17 cellular contexts compared by ENCODE assay signal in the genomic region with DNA sequence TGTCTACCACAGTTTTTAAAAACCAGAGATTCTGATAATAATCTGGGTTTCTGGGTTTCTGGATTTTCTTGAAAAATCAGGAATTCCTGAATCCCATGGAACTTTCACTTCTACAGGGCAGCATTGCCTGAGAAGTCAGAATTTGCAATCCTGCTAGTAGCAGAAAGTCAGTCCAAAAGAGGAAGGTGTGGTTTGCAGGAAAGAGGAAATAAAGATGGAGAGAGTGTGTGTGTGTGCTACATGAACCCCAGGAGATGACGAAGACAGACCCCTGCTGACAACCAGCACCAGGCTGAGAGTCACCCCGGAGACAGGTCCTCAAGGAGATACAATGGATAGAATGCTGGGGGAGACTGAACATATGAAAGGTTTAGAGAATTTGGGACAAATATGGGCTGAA. TPM values are rescaled to one million over a fixed set of nuclear protein-coding genes. Genes with fewer than 3 reads are reported as not detected.
DNase-seq lines count a peak whose midpoint lies in the region; ATAC-seq, FAIRE-seq and TF ChIP-seq lines count a peak whose summit lies in the region.
"Had no signal": no experiment of that assay in that cellular context is flagged by ENCODE, and none has a peak within 500 bp of the region (broad histone marks: within the 10 kb centered on the region; RNA-seq: fewer than 3 reads in every experiment).

No MANE protein-coding gene starts in this region.

- H3K36me3 ChIP-seq in bronchial epithelial cell (ENCODE audit: control insufficient read depth, insufficient read depth, low read length), result no peaks in the 10 kb centered on the region
- H3K36me3 ChIP-seq: brain microvascular endothelial cell had no signal

- peaks cover 1% of the 10 kb centered on the region for H3K27me3 ChIP-seq in bronchial epithelial cell (ENCODE audit: control insufficient read depth, insufficient read depth, low read length)
- H3K27me3 ChIP-seq: brain microvascular endothelial cell had no signal

- POLR2A ChIA-PET in naive thymus-derived CD8-positive, alpha-beta T cell (lab: Charles Lee), result no interaction called here

- H3K4me1 Mint-ChIP-seq in natural killer cell treated with Interleukin-12 subunit alpha and Interleukin-12 subunit beta and Interleukin-15 and Interleukin-18, amount 100 ng/mL, for 72 hours (ENCODE audit: low read depth in 2 of 2), result peaks cover 1 to 4% of the 10 kb centered on the region in 2 donors
- peaks cover under 1 to 16% (median 2%) of the 10 kb centered on the region in 4 donors for H3K4me1 Mint-ChIP-seq in naive thymus-derived CD8-positive, alpha-beta T cell

- no peak for TF ChIP-seq CTCF in bronchial epithelial cell (IDR thresholded peaks at IDR 0.05; ENCODE audit: insufficient read depth, low read length, severe bottlenecking)

- peaks cover 4% of the 10 kb centered on the region for H3K9me3 Mint-ChIP-seq in natural killer cell treated with Interleukin-12 subunit alpha and Interleukin-12 subunit beta and Interleukin-15 and Interleukin-18, amount 100 ng/mL, for 72 hours
- peaks cover 0 to 14% (median 13%) of the 10 kb centered on the region in 9 donors for H3K9me3 Mint-ChIP-seq in naive thymus-derived CD8-positive, alpha-beta T cell

- no peak overlapping the region for H3K4me3 ChIP-seq in bronchial epithelial cell (ENCODE audit: low read depth, low read length)

- H3K4me3 Mint-ChIP-seq in natural killer cell treated with Interleukin-12 subunit alpha and Interleukin-12 subunit beta and Interleukin-15 and Interleukin-18, amount 100 ng/mL, for 72 hours, result no peak overlapping the region
- H3K4me3 Mint-ChIP-seq in naive thymus-derived CD8-positive, alpha-beta T cell, result no peak overlapping the region
- H3K4me3 Mint-ChIP-seq: activated naive CD4-positive, alpha-beta T cell treated with anti-CD3 and anti-CD28 coated beads, Interleukin-2, amount 50 U/mL, for 24 hours; immature natural killer cell; T-cell had no signal

- peaks cover 13% of the 10 kb centered on the region for H3K36me3 Mint-ChIP-seq in natural killer cell treated with Interleukin-12 subunit alpha and Interleukin-12 subunit beta and Interleukin-15 and Interleukin-18, amount 100 ng/mL, for 72 hours
- peaks cover 0 to 13% (median 12%) of the 10 kb centered on the region in 3 donors for H3K36me3 Mint-ChIP-seq in naive thymus-derived CD8-positive, alpha-beta T cell

- no peak for ATAC-seq in natural killer cell treated with Interleukin-12 subunit alpha and Interleukin-12 subunit beta and Interleukin-15 and Interleukin-18, amount 100 ng/mL, for 72 hours
- ATAC-seq in HG03139 (IDR thresholded peaks at IDR 0.05; ENCODE audit: unreplicated experiment) (no peak), HG03280 (IDR thresholded peaks at IDR 0.05; ENCODE audit: unreplicated experiment) (no peak)
- no peak for ATAC-seq in naive thymus-derived CD8-positive, alpha-beta T cell
- ATAC-seq: T-cell had no signal

- peak overlapping the region; percentile 0 to 12 for H3K27ac Mint-ChIP-seq in natural killer cell treated with Interleukin-12 subunit alpha and Interleukin-12 subunit beta and Interleukin-15 and Interleukin-18, amount 100 ng/mL, for 72 hours
- peak overlapping the region in 3 of 10 donors; percentile 19 to 36 (median 33) for H3K27ac Mint-ChIP-seq in naive thymus-derived CD8-positive, alpha-beta T cell
- H3K27ac Mint-ChIP-seq: activated naive CD4-positive, alpha-beta T cell treated with anti-CD3 and anti-CD28 coated beads, Interleukin-2, amount 50 U/mL, for 24 hours; immature natural killer cell; T-cell had no signal

- DNase-seq in GDM1 (lab: John Stamatoyannopoulos, UW) (peak; percentile 80), NOMO-1 treated with DMSO at 0.1 percent for 48 hours (lab: John Stamatoyannopoulos, UW; ENCODE audit: unreplicated experiment) (peak; percentile 90), bronchial epithelial cell (ENCODE audit: low read depth) (no peak), iPS-NIHi7 (ENCODE audit: extremely low spot score) (no peak)
- DNase-seq in natural killer cell treated with Interleukin-12 subunit alpha and Interleukin-12 subunit beta and Interleukin-15 and Interleukin-18, amount 100 ng/mL, for 72 hours (ENCODE audit: low spot score), result no peak
- DNase-seq in naive thymus-derived CD8-positive, alpha-beta T cell, result no peak
- DNase-seq: activated CD8-positive, alpha-beta memory T cell treated with anti-CD3 and anti-CD28 coated beads, Interleukin-2, amount 50 U/mL, for 4 hours; brain microvascular endothelial cell; DMS79 treated with DMSO at 0.1 percent for 48 hours; immature natural killer cell; NCI-H1048 had no signal

- FAIRE-seq in bronchial epithelial cell (lab: Jason Lieb, UNC), result peak; percentile 68

- H3K27me3 Mint-ChIP-seq in natural killer cell treated with Interleukin-12 subunit alpha and Interleukin-12 subunit beta and Interleukin-15 and Interleukin-18, amount 100 ng/mL, for 72 hours, result peaks cover 2 to 9% of the 10 kb centered on the region in 2 donors
- H3K27me3 Mint-ChIP-seq in naive thymus-derived CD8-positive, alpha-beta T cell, result no peaks in the 10 kb centered on the region
- H3K27me3 Mint-ChIP-seq: activated naive CD4-positive, alpha-beta T cell treated with anti-CD3 and anti-CD28 coated beads, Interleukin-2, amount 50 U/mL, for 24 hours had no signal

RNA-seq across cellular contexts. Expression of gene PRND, which starts 44.9 kb away (rescaled TPM):
- not detected in 2 replicates for total RNA-seq in bronchial epithelial cell
- total RNA-seq in natural killer cell treated with Interleukin-12 subunit alpha and Interleukin-12 subunit beta and Interleukin-15 and Interleukin-18, amount 100 ng/mL, for 72 hours, result not detected
- not detected for total RNA-seq in naive thymus-derived CD8-positive, alpha-beta T cell
- polyA plus RNA-seq in naive thymus-derived CD8-positive, alpha-beta T cell, result not detected
- total RNA-seq: fibroblast of villous mesenchyme, HT-29, T-cell had no signal
- polyA plus RNA-seq: immature natural killer cell had no signal

RNA-seq across cellular contexts. Expression of gene RASSF2, which starts 56.8 kb away (rescaled TPM):
- total RNA-seq in bronchial epithelial cell, result under 0.01 and 0.26 TPM in 2 replicates
- total RNA-seq in natural killer cell treated with Interleukin-12 subunit alpha and Interleukin-12 subunit beta and Interleukin-15 and Interleukin-18, amount 100 ng/mL, for 72 hours, result 10 to 100 TPM; 12.5 to 31.7 TPM
- 10 to 100 TPM; 29.5 to 31.7 TPM for total RNA-seq in naive thymus-derived CD8-positive, alpha-beta T cell
- polyA plus RNA-seq in naive thymus-derived CD8-positive, alpha-beta T cell, result 10 to 100 TPM; 20.0 to 26.4 (median 22.4) TPM
- total RNA-seq: HT-29 had no signal

Comparison
In these comparisons a context has a peak if more than half of its experiments do, and no peak if none do; other contexts are left out.
1. DNase-seq: peak in GDM1 (single experiment) and NOMO-1 treated with DMSO at 0.1 percent for 48 hours (single experiment); none in bronchial epithelial cell (single experiment), natural killer cell treated with Interleukin-12 subunit alpha and Interleukin-12 subunit beta and Interleukin-15 and Interleukin-18, amount 100 ng/mL, for 72 hours (single experiment), naive thymus-derived CD8-positive, alpha-beta T cell (0 of 10) and iPS-NIHi7 (single experiment).
2. RNA of gene RASSF2, which starts 56.8 kb away (total RNA-seq): 12.5 to 31.7 TPM in natural killer cell treated with Interleukin-12 subunit alpha and Interleukin-12 subunit beta and Interleukin-15 and Interleukin-18, amount 100 ng/mL, for 72 hours and 29.5 to 31.7 TPM in naive thymus-derived CD8-positive, alpha-beta T cell; under 0.01 to 0.26 TPM in bronchial epithelial cell; every median in the first group is over 10 times any median in the second.